In the genomic region with DNA sequence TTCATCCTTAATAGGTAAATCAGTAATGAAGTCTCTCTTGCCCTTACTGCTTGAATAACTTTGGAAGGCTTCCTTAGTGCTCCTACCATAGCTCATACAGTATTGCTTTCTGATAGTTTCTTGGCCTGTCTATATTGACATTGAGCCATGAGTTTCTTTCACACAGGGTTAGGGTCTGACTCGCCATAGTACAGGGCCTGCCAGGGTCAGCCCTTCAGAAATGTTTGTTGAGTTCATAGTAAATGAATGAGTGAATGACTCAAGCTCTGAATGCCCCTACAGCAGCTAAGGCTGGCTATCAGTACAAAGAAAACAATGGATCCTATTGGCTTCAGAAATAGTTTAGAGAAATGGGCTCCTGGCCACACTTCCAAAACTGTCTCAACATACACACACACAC, we compare ENCODE assay signal across 14 cellular contexts.
"Had no signal": no experiment of that assay in that cellular context is flagged by ENCODE, and none has a peak within 500 bp of the region (broad histone marks: within the 10 kb centered on the region; RNA-seq: fewer than 3 reads in every experiment).

No MANE protein-coding gene starts in this region.

- H3K4me3 Mint-ChIP-seq: activated CD8-positive, alpha-beta T cell treated with anti-CD3 and anti-CD28 coated beads for 36 hours; activated naive CD8-positive, alpha-beta T cell treated with anti-CD3 and anti-CD28 coated beads, Interleukin-2, amount 10 ng/mL, durations not matched to agents 7 days and 5 days; neural progenitor cell had no signal

- H3K27me3 ChIP-seq: colonic mucosa, neural progenitor cell, pancreas, stomach had no signal

- H3K36me3 ChIP-seq: colonic mucosa, neural progenitor cell, pancreas, stomach had no signal

- H3K4me1 ChIP-seq: colonic mucosa, neural progenitor cell had no signal

- ATAC-seq: activated CD8-positive, alpha-beta T cell treated with anti-CD3 and anti-CD28 coated beads for 36 hours; pancreas had no signal

- H3K4me2 ChIP-seq: neural progenitor cell had no signal

- FAIRE-seq: pancreas had no signal

- H3K4me3 ChIP-seq: colonic mucosa, neural progenitor cell, pancreas, skin epidermis, stomach had no signal

- H3K27ac Mint-ChIP-seq: activated CD8-positive, alpha-beta T cell treated with anti-CD3 and anti-CD28 coated beads for 36 hours; activated naive CD8-positive, alpha-beta T cell treated with anti-CD3 and anti-CD28 coated beads, Interleukin-2, amount 10 ng/mL, durations not matched to agents 7 days and 5 days; neural progenitor cell had no signal

- H3K36me3 Mint-ChIP-seq: activated naive CD8-positive, alpha-beta T cell treated with anti-CD3 and anti-CD28 coated beads, Interleukin-2, amount 10 ng/mL, durations not matched to agents 7 days and 5 days; neural progenitor cell had no signal

- H3K4me1 Mint-ChIP-seq: activated naive CD8-positive, alpha-beta T cell treated with anti-CD3 and anti-CD28 coated beads, Interleukin-2, amount 10 ng/mL, durations not matched to agents 7 days and 5 days had no signal

- H3K9ac ChIP-seq: neural progenitor cell had no signal

- H3K9me3 Mint-ChIP-seq: activated CD8-positive, alpha-beta T cell treated with anti-CD3 and anti-CD28 coated beads for 36 hours; activated naive CD8-positive, alpha-beta T cell treated with anti-CD3 and anti-CD28 coated beads, Interleukin-2, amount 10 ng/mL, durations not matched to agents 7 days and 5 days; neural progenitor cell had no signal

- H2AFZ ChIP-seq: neural progenitor cell had no signal

- H3K27ac ChIP-seq: colonic mucosa, neural progenitor cell, pancreas, skin epidermis, stomach had no signal

- H3K27me3 Mint-ChIP-seq: activated CD8-positive, alpha-beta T cell treated with anti-CD3 and anti-CD28 coated beads for 36 hours; activated naive CD8-positive, alpha-beta T cell treated with anti-CD3 and anti-CD28 coated beads, Interleukin-2, amount 10 ng/mL, durations not matched to agents 7 days and 5 days had no signal

- DNase-seq: activated CD4-positive, alpha-beta T cell treated with anti-CD3 and anti-CD28 coated beads for 4 hours; activated CD8-positive, alpha-beta memory T cell treated with anti-CD3 and anti-CD28 coated beads, Interleukin-2, amount 50 U/mL, for 4 hours; activated CD8-positive, alpha-beta T cell treated with anti-CD3 and anti-CD28 coated beads for 36 hours; activated naive CD8-positive, alpha-beta T cell treated with anti-CD3 and anti-CD28 coated beads, Interleukin-2, amount 10 ng/mL, durations not matched to agents 7 days and 5 days; anterior cingulate cortex; colonic mucosa; islet precursor cell; pancreas; retina; stimulated activated CD4-positive, alpha-beta T cell treated with anti-CD3 and anti-CD28 coated beads, Interleukin-4, amount 100 ng/mL, for 4 hours; stomach; T-helper 1 cell had no signal

- H3K9me3 ChIP-seq: colonic mucosa, pancreas, stomach had no signal
